Comparison of ENCODE assay signal across 1 cellular context in the genomic region with DNA sequence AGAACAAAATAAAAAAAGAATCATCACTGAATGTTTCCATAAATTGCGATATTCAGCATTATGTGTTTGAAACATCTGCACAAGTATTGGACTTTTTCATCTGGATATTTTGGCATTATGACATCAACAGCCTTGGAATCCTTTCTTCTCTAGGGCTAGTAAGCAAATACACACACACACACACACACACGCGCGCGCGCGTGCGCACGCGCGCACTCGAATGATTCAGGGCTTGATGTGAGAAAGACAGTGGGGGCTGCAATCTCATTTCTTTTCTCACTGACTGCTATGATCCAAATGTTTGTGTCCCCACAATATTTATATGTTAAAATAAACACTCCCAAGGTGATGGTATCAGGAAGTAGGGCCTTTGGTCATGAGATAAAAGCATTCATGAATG.
TF ChIP-seq lines count a peak whose summit lies in the region.

No MANE protein-coding gene starts in this region.

TF ChIP-seq in IMR-90, 13 proteins besides CTCF, POLR2A, EP300 and RAD21:
- TF ChIP-seq RFX5 (IDR thresholded peaks at IDR 0.05; ENCODE audit: low read depth, low read length) (no peak), BHLHE40 (IDR thresholded peaks at IDR 0.05; ENCODE audit: low read depth, low read length) (no peak), MXI1 (IDR thresholded peaks at IDR 0.05; ENCODE audit: borderline replicate concordance, low read depth, low read length) (no peak), NFE2L2 (IDR thresholded peaks at IDR 0.05; ENCODE audit: low read depth, low read length) (no peak)
- TF ChIP-seq, protein P1, sequence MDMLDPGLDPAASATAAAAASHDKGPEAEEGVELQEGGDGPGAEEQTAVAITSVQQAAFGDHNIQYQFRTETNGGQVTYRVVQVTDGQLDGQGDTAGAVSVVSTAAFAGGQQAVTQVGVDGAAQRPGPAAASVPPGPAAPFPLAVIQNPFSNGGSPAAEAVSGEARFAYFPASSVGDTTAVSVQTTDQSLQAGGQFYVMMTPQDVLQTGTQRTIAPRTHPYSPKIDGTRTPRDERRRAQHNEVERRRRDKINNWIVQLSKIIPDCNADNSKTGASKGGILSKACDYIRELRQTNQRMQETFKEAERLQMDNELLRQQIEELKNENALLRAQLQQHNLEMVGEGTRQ (IDR thresholded peaks at IDR 0.05; ENCODE audit: low read depth, low read length): no peak
